ENCODE assay signal across 25 cellular contexts in the genomic region with DNA sequence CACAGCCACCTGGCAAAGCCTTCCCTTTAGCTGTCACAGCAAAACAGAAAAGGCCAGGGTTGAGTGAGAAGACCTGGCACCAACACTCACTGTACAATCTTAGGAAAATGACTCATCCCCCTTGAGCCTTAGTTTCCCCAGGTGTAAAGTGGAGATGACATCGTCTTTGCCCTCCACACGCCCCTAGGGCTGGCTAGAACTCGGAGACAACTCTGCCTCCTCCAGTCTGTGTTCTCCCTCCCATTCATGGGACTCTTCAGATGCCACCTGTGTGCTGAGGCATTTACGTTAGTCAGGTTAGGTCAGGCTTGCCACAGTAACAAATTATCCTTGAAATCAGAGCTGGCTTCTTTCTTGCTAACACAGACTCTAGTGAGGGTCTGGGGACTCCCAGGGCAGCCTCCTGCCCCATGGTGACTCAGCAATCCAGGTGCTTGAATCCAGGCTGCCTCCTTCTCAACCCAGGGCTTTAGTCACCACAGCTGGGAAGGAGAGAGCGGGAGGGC.
"Had no signal": no experiment of that assay in that cellular context is flagged by ENCODE, and none has a peak within 500 bp of the region (broad histone marks: within the 10 kb centered on the region; RNA-seq: fewer than 3 reads in every experiment).

No MANE protein-coding gene starts in this region.

- H3K9me3 Mint-ChIP-seq: natural killer cell treated with Interleukin-12 subunit alpha and Interleukin-12 subunit beta and Interleukin-15 and Interleukin-18, amount 100 ng/mL, for 72 hours; stimulated activated memory B cell treated with anti-CD40 and anti-IgM and Interleukin-4, amounts not matched to agents 10 μg/mL and 1 μg/mL and 100 μg/mL, for 72 hours; stimulated activated naive CD8-positive, alpha-beta T cell treated with anti-CD3 and anti-CD28 coated beads, Interleukin-15, Interleukin-2, amounts not matched to agents 100 ng/mL and 50 ng/mL, for 24 hours had no signal

- H3K4me3 ChIP-seq: colonic mucosa, heart left ventricle, lung, neural progenitor cell, pancreas, prostate gland, right lobe of liver, spleen, tibial nerve, upper lobe of right lung, vagina had no signal

- H3K9ac ChIP-seq: neural progenitor cell had no signal

- H3K27ac ChIP-seq: colonic mucosa, neural progenitor cell, pancreas, prostate gland, right lobe of liver, spleen, tibial nerve, upper lobe of right lung, vagina had no signal

- H3K4me3 Mint-ChIP-seq: endodermal cell; natural killer cell treated with Interleukin-12 subunit alpha and Interleukin-12 subunit beta and Interleukin-15 and Interleukin-18, amount 100 ng/mL, for 72 hours; neural progenitor cell; stimulated activated memory B cell treated with anti-CD40 and anti-IgM and Interleukin-4, amounts not matched to agents 10 μg/mL and 1 μg/mL and 100 μg/mL, for 72 hours; stimulated activated naive CD8-positive, alpha-beta T cell treated with anti-CD3 and anti-CD28 coated beads, Interleukin-15, Interleukin-2, amounts not matched to agents 100 ng/mL and 50 ng/mL, for 24 hours had no signal

- H3K4me1 ChIP-seq: colonic mucosa, pancreas, prostate gland, right lobe of liver, spleen, upper lobe of right lung, vagina had no signal

- H3K27ac Mint-ChIP-seq: endodermal cell; natural killer cell treated with Interleukin-12 subunit alpha and Interleukin-12 subunit beta and Interleukin-15 and Interleukin-18, amount 100 ng/mL, for 72 hours; neural progenitor cell; stimulated activated memory B cell treated with anti-CD40 and anti-IgM and Interleukin-4, amounts not matched to agents 10 μg/mL and 1 μg/mL and 100 μg/mL, for 72 hours; stimulated activated naive CD8-positive, alpha-beta T cell treated with anti-CD3 and anti-CD28 coated beads, Interleukin-15, Interleukin-2, amounts not matched to agents 100 ng/mL and 50 ng/mL, for 24 hours had no signal

- H3K27me3 ChIP-seq: colonic mucosa, heart left ventricle, neural progenitor cell, pancreas, right lobe of liver, spleen, tibial nerve, upper lobe of right lung, vagina had no signal

- H3K4me1 Mint-ChIP-seq: stimulated activated memory B cell treated with anti-CD40 and anti-IgM and Interleukin-4, amounts not matched to agents 10 μg/mL and 1 μg/mL and 100 μg/mL, for 72 hours had no signal

- H3K27me3 Mint-ChIP-seq: stimulated activated naive CD8-positive, alpha-beta T cell treated with anti-CD3 and anti-CD28 coated beads, Interleukin-15, Interleukin-2, amounts not matched to agents 100 ng/mL and 50 ng/mL, for 24 hours had no signal

- H3K9me3 ChIP-seq: colonic mucosa, pancreas, prostate gland, right lobe of liver, upper lobe of right lung, vagina had no signal

- H2AFZ ChIP-seq: neural progenitor cell had no signal

- H3K36me3 ChIP-seq: colonic mucosa, heart left ventricle, neural progenitor cell, pancreas, prostate gland, right lobe of liver, spleen, tibial nerve, upper lobe of right lung, vagina had no signal

- DNase-seq: colonic mucosa; effector CD4-positive, alpha-beta T cell; endodermal cell; heart left ventricle; hypothalamus; mesenchymal stem cell; midbrain; occipital lobe; spleen; stimulated activated CD4-positive, alpha-beta T cell treated with anti-CD3 and anti-CD28 coated beads, Interleukin-15, amount 100 ng/mL, for 24 hours; stimulated activated CD4-positive, alpha-beta T cell treated with anti-CD3 and anti-CD28 coated beads, Interleukin-1b, Interleukin-23, amount 100 ng/mL, for 48 hours; stimulated activated CD4-positive, alpha-beta T cell treated with anti-CD3 and anti-CD28 coated beads, Interleukin-4, amount 100 ng/mL, for 24 hours; upper lobe of right lung had no signal

- FAIRE-seq: frontal cortex, islet of Langerhans, pancreas had no signal

- H3K4me2 ChIP-seq: neural progenitor cell had no signal

- H3K36me3 Mint-ChIP-seq: natural killer cell treated with Interleukin-12 subunit alpha and Interleukin-12 subunit beta and Interleukin-15 and Interleukin-18, amount 100 ng/mL, for 72 hours; neural progenitor cell; stimulated activated memory B cell treated with anti-CD40 and anti-IgM and Interleukin-4, amounts not matched to agents 10 μg/mL and 1 μg/mL and 100 μg/mL, for 72 hours had no signal
